ENCODE assay signal across 23 cellular contexts in the genomic region with DNA sequence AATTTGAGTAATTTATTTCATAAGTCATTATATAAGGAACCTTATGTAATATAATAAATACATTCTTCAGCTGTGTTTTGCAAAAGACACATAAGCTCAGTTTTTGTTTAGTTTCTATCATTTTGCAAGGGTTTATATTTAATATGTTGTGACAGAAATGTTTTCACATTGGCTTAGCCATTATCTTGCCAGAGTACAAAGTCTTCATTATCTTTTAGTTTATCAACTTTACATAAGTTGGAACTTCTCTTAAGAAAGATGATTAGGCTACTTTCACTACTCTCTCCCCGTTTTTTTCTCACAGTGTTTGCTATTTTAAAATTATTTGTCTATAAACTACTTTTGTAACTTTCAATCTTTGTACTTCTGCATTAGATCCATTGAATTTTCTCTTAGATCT.
"Had no signal": no experiment of that assay in that cellular context is flagged by ENCODE, and none has a peak within 500 bp of the region (broad histone marks: within the 10 kb centered on the region; RNA-seq: fewer than 3 reads in every experiment).

No MANE protein-coding gene starts in this region.

- H3K4me3 Mint-ChIP-seq: nephron; neural progenitor cell; stimulated activated effector memory CD8-positive, alpha-beta T cell treated with anti-CD3 and anti-CD28 coated beads, Interleukin-12 subunit alpha, Interleukin-12 subunit beta, amount 100 ng/mL, for 72 hours; stimulated activated naive B cell treated with anti-CD40 and anti-IgM and Interleukin-4, amounts not matched to agents 10 μg/mL and 1 μg/mL and 100 μg/mL, for 72 hours; stimulated activated naive CD8-positive, alpha-beta T cell treated with anti-CD3 and anti-CD28 coated beads, Interleukin-15, Interleukin-2, amounts not matched to agents 100 ng/mL and 50 ng/mL, for 24 hours had no signal

- H3K9me3 Mint-ChIP-seq: neural progenitor cell; stimulated activated effector memory CD8-positive, alpha-beta T cell treated with anti-CD3 and anti-CD28 coated beads, Interleukin-12 subunit alpha, Interleukin-12 subunit beta, amount 100 ng/mL, for 72 hours; stimulated activated naive B cell treated with anti-CD40 and anti-IgM and Interleukin-4, amounts not matched to agents 10 μg/mL and 1 μg/mL and 100 μg/mL, for 72 hours; stimulated activated naive CD8-positive, alpha-beta T cell treated with anti-CD3 and anti-CD28 coated beads, Interleukin-15, Interleukin-2, amounts not matched to agents 100 ng/mL and 50 ng/mL, for 24 hours had no signal

- H3K4me1 Mint-ChIP-seq: nephron; neural progenitor cell; stimulated activated effector memory CD8-positive, alpha-beta T cell treated with anti-CD3 and anti-CD28 coated beads, Interleukin-12 subunit alpha, Interleukin-12 subunit beta, amount 100 ng/mL, for 72 hours; stimulated activated naive B cell treated with anti-CD40 and anti-IgM and Interleukin-4, amounts not matched to agents 10 μg/mL and 1 μg/mL and 100 μg/mL, for 72 hours had no signal

- H3K27ac Mint-ChIP-seq: nephron; neural progenitor cell; progenitor cell of endocrine pancreas; stimulated activated effector memory CD8-positive, alpha-beta T cell treated with anti-CD3 and anti-CD28 coated beads, Interleukin-12 subunit alpha, Interleukin-12 subunit beta, amount 100 ng/mL, for 72 hours; stimulated activated naive B cell treated with anti-CD40 and anti-IgM and Interleukin-4, amounts not matched to agents 10 μg/mL and 1 μg/mL and 100 μg/mL, for 72 hours; stimulated activated naive CD8-positive, alpha-beta T cell treated with anti-CD3 and anti-CD28 coated beads, Interleukin-15, Interleukin-2, amounts not matched to agents 100 ng/mL and 50 ng/mL, for 24 hours had no signal

- DNase-seq: occipital lobe; ovary; posterior cingulate gyrus; psoas muscle; right cardiac atrium; right lobe of liver; sigmoid colon; small intestine; stimulated activated CD4-positive, alpha-beta T cell treated with anti-CD3 and anti-CD28 coated beads, Interleukin-15, amount 100 ng/mL, for 24 hours; stimulated activated CD4-positive, alpha-beta T cell treated with anti-CD3 and anti-CD28 coated beads, Interleukin-2, amount 100 ng/mL, for 24 hours; stimulated activated CD4-positive, alpha-beta T cell treated with anti-CD3 and anti-CD28 coated beads, Interleukin-2, amount 100 ng/mL, for 48 hours; stimulated activated CD4-positive, alpha-beta T cell treated with anti-CD3 and anti-CD28 coated beads, Interleukin-4, amount 100 ng/mL, for 24 hours; stimulated activated naive B cell treated with anti-CD40 and anti-IgM and Interleukin-4, amounts not matched to agents 10 μg/mL and 1 μg/mL and 100 μg/mL, for 72 hours; stimulated activated naive CD4-positive, alpha-beta T cell treated with Interleukin-2 at 50 U/mL for 16 hours; stomach; thyroid gland; trophoblast cell; upper lobe of left lung had no signal

- ATAC-seq: psoas muscle; right cardiac atrium; stimulated activated effector memory CD8-positive, alpha-beta T cell treated with anti-CD3 and anti-CD28 coated beads, Interleukin-12 subunit alpha, Interleukin-12 subunit beta, amount 100 ng/mL, for 72 hours; stimulated activated naive B cell treated with anti-CD40 and anti-IgM and Interleukin-4, amounts not matched to agents 10 μg/mL and 1 μg/mL and 100 μg/mL, for 72 hours had no signal

- H3K27me3 Mint-ChIP-seq: progenitor cell of endocrine pancreas; stimulated activated naive B cell treated with anti-CD40 and anti-IgM and Interleukin-4, amounts not matched to agents 10 μg/mL and 1 μg/mL and 100 μg/mL, for 72 hours; stimulated activated naive CD8-positive, alpha-beta T cell treated with anti-CD3 and anti-CD28 coated beads, Interleukin-15, Interleukin-2, amounts not matched to agents 100 ng/mL and 50 ng/mL, for 24 hours had no signal
